1 cellular context compared by ENCODE assay signal in genomic region chr19:51441410-51442390, GRCh38.
TF ChIP-seq lines count a peak whose summit lies in the region.

No MANE protein-coding gene starts in this region.

TF ChIP-seq in HepG2, 621 proteins besides CTCF, POLR2A, EP300 and RAD21:
- TF ChIP-seq ZBTB33 (CRISPR knock-in tag; IDR thresholded peaks at IDR 0.05) (no peak), HNRNPK (IDR thresholded peaks at IDR 0.05; ENCODE audit: low read depth, low read length, poor library complexity, severe bottlenecking) (no peak), ZNF407 (CRISPR knock-in tag; IDR thresholded peaks at IDR 0.05; ENCODE audit: not compliant biosample characterization) (no peak), REST (IDR thresholded peaks at IDR 0.05; ENCODE audit: borderline replicate concordance in 1 of 2, low read depth in 1 of 2, low read length in 2 of 2) (no peak), PITX1 (CRISPR knock-in tag; IDR thresholded peaks at IDR 0.05) (no peak), HNRNPH1 (optimal IDR thresholded peaks at IDR 0.05; ENCODE audit: low read depth, low read length) (no peak), GMEB1 (CRISPR knock-in tag; IDR thresholded peaks at IDR 0.05; ENCODE audit: borderline replicate concordance) (no peak), MLX (CRISPR knock-in tag; IDR thresholded peaks at IDR 0.05) (no peak), FOXA3 (CRISPR knock-in tag; IDR thresholded peaks at IDR 0.05) (no peak), MATR3 (CRISPR knock-in tag; IDR thresholded peaks at IDR 0.05) (no peak), RBAK (CRISPR knock-in tag; IDR thresholded peaks at IDR 0.05) (no peak), THAP11 (CRISPR knock-in tag; IDR thresholded peaks at IDR 0.05) (no peak), ZNF790 (CRISPR knock-in tag; IDR thresholded peaks at IDR 0.05; ENCODE audit: borderline replicate concordance) (no peak), MED13 (CRISPR knock-in tag; IDR thresholded peaks at IDR 0.05) (no peak), GLI4 (CRISPR knock-in tag; IDR thresholded peaks at IDR 0.05; ENCODE audit: borderline replicate concordance) (no peak)
TF ChIP-seq in HepG2: peak in this region for 0.
